9 cellular contexts compared by ENCODE assay signal in genomic region chr2:219252900-219253752, GRCh38. TPM values are rescaled to one million over a fixed set of nuclear protein-coding genes. Genes with fewer than 3 reads are reported as not detected.
A peak's percentile ranks its signal among the peaks of the same experiment; 100 is the strongest.
DNase-seq lines count a peak whose midpoint lies in the region; ATAC-seq and TF ChIP-seq lines count a peak whose summit lies in the region.
"Had no signal": no experiment of that assay in that cellular context is flagged by ENCODE, and none has a peak within 500 bp of the region (broad histone marks: within the 10 kb centered on the region; RNA-seq: fewer than 3 reads in every experiment).

Gene TUBA4B (plus strand): TSS chr2:219253243. CDS start chr2:219253408, 165 bp downstream.

- H3K36me3 ChIP-seq in Caco-2 (ENCODE audit: control insufficient read depth, insufficient read depth, low read length) (no peaks in the 10 kb centered on the region; the same call in 1 of the 2 replicates), MG63 (peaks cover 3% of the 10 kb centered on the region)

- POLR2A ChIA-PET in Caco-2 (lab: Charles Lee): interaction anchor here (0.5 to 1.7 kb wide), 5 partner anchors 8 to 514 kb away, joined by 3 to 6 read pairs (median 3); partner anchors contain the start of genes ATG9A, CDK5R2, GLB1L and STK16

- H3K9me3 Mint-ChIP-seq in Caco-2 (ENCODE audit: unreplicated experiment): no peaks in the 10 kb centered on the region
- H3K9me3 Mint-ChIP-seq in memory B cell: no peaks in the 10 kb centered on the region
- H3K9me3 Mint-ChIP-seq in stimulated activated naive CD8-positive, alpha-beta T cell treated with anti-CD3 and anti-CD28 coated beads, Interleukin-15, Interleukin-2, amounts not matched to agents 100 ng/mL and 50 ng/mL, for 24 hours: no peaks in the 10 kb centered on the region

- no peaks in the 10 kb centered on the region for H3K9me3 ChIP-seq in Caco-2
- H3K9me3 ChIP-seq in MG63: no peaks in the 10 kb centered on the region

- H3K4me3 ChIP-seq in Caco-2 (ENCODE audit: low read depth, low read length): peak within 1 kb of the TSS; percentile 48
- peak within 1 kb of the TSS; percentile 41 for H3K4me3 ChIP-seq in MG63

- peaks cover 4% of the 10 kb centered on the region for H3K27me3 Mint-ChIP-seq in Caco-2 (ENCODE audit: insufficient read depth, unreplicated experiment)
- no peaks in the 10 kb centered on the region for H3K27me3 Mint-ChIP-seq in memory B cell
- H3K27me3 Mint-ChIP-seq in stimulated activated naive CD8-positive, alpha-beta T cell treated with anti-CD3 and anti-CD28 coated beads, Interleukin-15, Interleukin-2, amounts not matched to agents 100 ng/mL and 50 ng/mL, for 24 hours: no peaks in the 10 kb centered on the region

- peak; percentile 11 for ATAC-seq in GM21360 (IDR thresholded peaks at IDR 0.05; ENCODE audit: unreplicated experiment)
- ATAC-seq in memory B cell (ENCODE audit: low read depth): peak; percentile 28

- no peak for DNase-seq in Caco-2
- no peak for DNase-seq in MG63
- DNase-seq in activated CD4-positive, alpha-beta T cell treated with anti-CD3 and anti-CD28 coated beads for 4 hours: peak; percentile 46 to 47
- peak; percentile 34 for DNase-seq in effector CD8-positive, alpha-beta T cell (lab: John Stamatoyannopoulos, UW)
- DNase-seq in memory B cell (ENCODE audit: low spot score in 2 of 2): peak in 1 of 2 donors; percentile 35
- no peak for DNase-seq in NCI-H1436 (lab: John Stamatoyannopoulos, UW)

- CTCF ChIA-PET in Caco-2 (lab: Charles Lee): interaction anchor here (0.5 to 3.3 kb wide), 5 partner anchors 21 to 135 kb away, joined by 4 to 22 read pairs (median 4); partner anchors contain the start of genes DNPEP and ZFAND2B

- H3K36me3 Mint-ChIP-seq in Caco-2 (ENCODE audit: insufficient read depth, unreplicated experiment) (peaks cover 8% of the 10 kb centered on the region), memory B cell (peaks cover 19% of the 10 kb centered on the region)
- peaks cover 45% of the 10 kb centered on the region for H3K36me3 Mint-ChIP-seq in stimulated activated naive CD8-positive, alpha-beta T cell treated with anti-CD3 and anti-CD28 coated beads, Interleukin-15, Interleukin-2, amounts not matched to agents 100 ng/mL and 50 ng/mL, for 24 hours (ENCODE audit: low read depth)

- H3K4me1 ChIP-seq in Caco-2: peaks cover 28% of the 10 kb centered on the region

- H3K27ac Mint-ChIP-seq in Caco-2 (ENCODE audit: unreplicated experiment) (no peak within 1 kb of the TSS), memory B cell (peak within 1 kb of the TSS; percentile 91)
- peak within 1 kb of the TSS; percentile 91 for H3K27ac Mint-ChIP-seq in stimulated activated naive CD8-positive, alpha-beta T cell treated with anti-CD3 and anti-CD28 coated beads, Interleukin-15, Interleukin-2, amounts not matched to agents 100 ng/mL and 50 ng/mL, for 24 hours

- H3K27me3 ChIP-seq in Caco-2 (replicated peaks; ENCODE audit: control insufficient read depth, insufficient read depth, low read length): no peaks in the 10 kb centered on the region
- H3K27me3 ChIP-seq in MG63: peaks cover 6% of the 10 kb centered on the region; the same call in 1 of the 2 replicates

- H3K4me1 Mint-ChIP-seq in Caco-2 (ENCODE audit: low read depth, unreplicated experiment): peaks cover 36% of the 10 kb centered on the region
- H3K4me1 Mint-ChIP-seq in memory B cell: peaks cover 45% of the 10 kb centered on the region
- H3K4me1 Mint-ChIP-seq in stimulated activated naive CD8-positive, alpha-beta T cell treated with anti-CD3 and anti-CD28 coated beads, Interleukin-15, Interleukin-2, amounts not matched to agents 100 ng/mL and 50 ng/mL, for 24 hours (ENCODE audit: low read depth): peaks cover 63% of the 10 kb centered on the region

- intact Hi-C loops in Caco-2 (cut with micrococcal nuclease; ENCODE audit: unreplicated experiment): no loop called here

- TF ChIP-seq CTCF in Caco-2 (IDR thresholded peaks at IDR 0.05; ENCODE audit: insufficient read depth in 1 of 2, low read depth in 1 of 2, low read length in 1 of 2, severe bottlenecking in 1 of 2, unreplicated experiment in 1 of 2): no peak

- TSS peak; percentile 58 for BruUV-seq in Caco-2 (replicated peaks; lab: Mats Ljungman, UMichigan)

- H3K4me3 Mint-ChIP-seq in Caco-2 (ENCODE audit: unreplicated experiment) (peak within 1 kb of the TSS; percentile 62), memory B cell (peak within 1 kb of the TSS; percentile 82)
- peak within 1 kb of the TSS; percentile 87 for H3K4me3 Mint-ChIP-seq in stimulated activated naive CD8-positive, alpha-beta T cell treated with anti-CD3 and anti-CD28 coated beads, Interleukin-15, Interleukin-2, amounts not matched to agents 100 ng/mL and 50 ng/mL, for 24 hours

RNA-seq across cellular contexts. Expression of gene TUBA4B, which starts in this region (rescaled TPM):
- total RNA-seq in Caco-2 (2022): not detected in 2 replicates
- not detected in 2 replicates for total RNA-seq in MG63 (2014; rRNA removed; shearing (Covaris generic); ENCODE audit: low replicate concordance)
- total RNA-seq: T-helper 2 cell treated with Interferon-gamma antibody and Interleukin-4, amounts not matched to agents 100 ng/mL and 5 ng/mL, for 36 hours had no signal

Comparison
In these comparisons a context has a peak if more than half of its experiments do, and no peak if none do; other contexts are left out.
1. DNase-seq: peak in activated CD4-positive, alpha-beta T cell treated with anti-CD3 and anti-CD28 coated beads for 4 hours (2 of 2) and effector CD8-positive, alpha-beta T cell (single experiment); none in Caco-2 (0 of 2), MG63 (single experiment) and NCI-H1436 (single experiment).
2. Peak in every context shown above with its lines, with median percentiles within 50 percentile points of each other: H3K4me3 Mint-ChIP-seq.